In genomic region chrX:122913764-122914163, GRCh38 we compare ENCODE assay signal across 24 cellular contexts.
"Had no signal": no experiment of that assay in that cellular context is flagged by ENCODE, and none has a peak within 500 bp of the region (broad histone marks: within the 10 kb centered on the region; RNA-seq: fewer than 3 reads in every experiment).

No MANE protein-coding gene starts in this region.

- H3K9me3 ChIP-seq: colonic mucosa, gastrocnemius medialis had no signal

- H3K36me3 ChIP-seq: colonic mucosa, esophagus squamous epithelium, gastrocnemius medialis, heart right ventricle, left lung had no signal

- H3K4me1 ChIP-seq: colonic mucosa, esophagus squamous epithelium, gastrocnemius medialis, heart right ventricle, left lung had no signal

- DNase-seq: colonic mucosa; cortex of kidney; effector CD8-positive, alpha-beta T cell; effector memory CD8-positive, alpha-beta T cell; endodermal cell; erythroblast; esophagus squamous epithelium; foreskin fibroblast; foreskin melanocyte; gastrocnemius medialis; glutamatergic neuron; head of caudate nucleus; heart right ventricle; hippocampal formation; left cardiac atrium; left lung; left ventricle myocardium superior; mammary epithelial cell; mesendoderm; midbrain; naive thymus-derived CD4-positive, alpha-beta T cell had no signal

- H3K27me3 ChIP-seq: colonic mucosa, esophagus squamous epithelium, gastrocnemius medialis, heart right ventricle, left lung had no signal

- ATAC-seq: effector memory CD8-positive, alpha-beta T cell; esophagus mucosa; gastrocnemius medialis; heart right ventricle; left cardiac atrium; left lung; left ventricle myocardium superior; naive thymus-derived CD4-positive, alpha-beta T cell had no signal

- H3K4me3 ChIP-seq: colonic mucosa, esophagus squamous epithelium, gastrocnemius medialis, heart right ventricle, left lung, lung had no signal

- H3K27ac ChIP-seq: colonic mucosa, epithelial cell of prostate, esophagus squamous epithelium, gastrocnemius medialis, heart right ventricle, left lung had no signal
